In the genomic region with DNA sequence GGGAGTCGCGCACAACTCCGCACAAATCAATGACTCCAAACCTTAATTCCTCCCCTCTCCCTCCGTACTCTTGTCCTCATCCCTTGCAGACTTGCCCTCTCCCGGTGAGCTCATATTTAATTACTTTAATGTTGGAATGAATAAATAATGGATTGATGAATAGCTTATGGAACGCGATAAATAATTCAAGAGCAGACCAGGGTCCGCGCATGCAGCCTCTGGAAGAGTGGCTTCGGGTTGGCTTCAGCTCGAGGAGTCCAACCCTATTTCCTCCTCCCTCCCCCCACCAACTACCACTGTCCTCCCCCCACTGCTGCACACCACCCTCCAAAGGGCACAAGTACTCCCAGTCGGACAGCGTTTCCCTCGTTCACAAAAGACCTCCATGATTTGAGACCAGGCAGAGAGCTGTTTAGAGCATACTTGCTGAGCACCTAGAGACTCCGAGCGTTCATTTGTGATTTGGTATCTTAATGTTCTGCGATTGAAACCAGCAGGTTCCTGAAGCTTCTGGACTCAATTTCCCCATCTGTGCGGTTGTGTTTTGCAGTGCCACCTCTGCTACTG, we compare ENCODE assay signal across 8 cellular contexts. TPM values are rescaled to one million over a fixed set of nuclear protein-coding genes. Genes with fewer than 3 reads are reported as not detected.
DNase-seq lines count a peak whose midpoint lies in the region; ATAC-seq and TF ChIP-seq lines count a peak whose summit lies in the region.

No MANE protein-coding gene starts in this region.

- no peak overlapping the region for H3K18ac ChIP-seq in trophoblast cell (ENCODE audit: low read length)

- H3K9me2 ChIP-seq in GM23248 (ENCODE audit: insufficient read depth) = no peaks in the 10 kb centered on the region

- 7 to 10% methylated on average over 16 to 18 of the region's 18 CpGs for WGBS in GM23248 (ENCODE audit: low coverage in 1 of 2, low lambda C conversion rate in 2 of 2, missing lambda C conversion rate in 2 of 2), 2 experiments
- no CpG with 5 or more reads among the region's 18 CpGs for WGBS in trophoblast cell (ENCODE audit: extremely low coverage, insufficient coverage, insufficient read length)

- DNase-seq in GM23248 (peak; percentile 57), NCI-H345 treated with DMSO at 0.1 percent for 48 hours (lab: John Stamatoyannopoulos, UW; ENCODE audit: unreplicated experiment) (peak; percentile 49), dorsolateral prefrontal cortex (no peak), trophoblast cell (no peak), NCI-H446 (lab: John Stamatoyannopoulos, UW) (no peak), COLO829 (ENCODE audit: low spot score) (no peak)
- no peak for DNase-seq in activated CD4-positive, alpha-beta T cell treated with anti-CD3 and anti-CD28 coated beads, Interleukin-2, amount 50 U/mL, for 48 hours

- no peak overlapping the region for H4K8ac ChIP-seq in trophoblast cell (ENCODE audit: low read depth, low read length)

- H4K20me1 ChIP-seq in GM23248 (ENCODE audit: insufficient read depth) = no peaks in the 10 kb centered on the region

- H4K91ac ChIP-seq in trophoblast cell (ENCODE audit: low read depth, low read length) = no peak overlapping the region

- peaks cover 22% of the 10 kb centered on the region for H3K4me1 ChIP-seq in GM23248 (ENCODE audit: insufficient read depth)
- H3K4me1 ChIP-seq in trophoblast cell (ENCODE audit: control insufficient read depth in 1 of 2, insufficient read depth in 2 of 2, low read length in 2 of 2) = peaks cover 15 to 17% of the 10 kb centered on the region in 2 experiments

- no peak overlapping the region for H2BK12ac ChIP-seq in trophoblast cell (ENCODE audit: low read length)

- H3K27ac ChIP-seq in GM23248 = no peak overlapping the region
- peak overlapping the region in 1 of 59 donors; percentile 68 for H3K27ac ChIP-seq in dorsolateral prefrontal cortex
- no peak overlapping the region for H3K27ac ChIP-seq in trophoblast cell (ENCODE audit: low read depth, low read length)

- no peak overlapping the region for H2BK5ac ChIP-seq in trophoblast cell (ENCODE audit: low read depth, low read length, poor library complexity)

- intact Hi-C loops in dorsolateral prefrontal cortex (cut with DNase I) = no loop called here

- H3K9me3 ChIP-seq in GM23248 (ENCODE audit: low read depth) (no peaks in the 10 kb centered on the region), trophoblast cell (ENCODE audit: insufficient read depth, low read depth, low read length) (peaks cover 2% of the 10 kb centered on the region)

- H3K79me1 ChIP-seq in trophoblast cell (ENCODE audit: low read length) = no peaks in the 10 kb centered on the region

- in situ Hi-C loops in GM23248 (cut with MboI) = no loop called here

- ATAC-seq in GM18517 (IDR thresholded peaks at IDR 0.05; ENCODE audit: unreplicated experiment) = no peak

- H2AK5ac ChIP-seq in trophoblast cell (ENCODE audit: low read length) = no peak overlapping the region

- H3K4me3 ChIP-seq in GM23248 (peak overlapping the region; percentile 78), dorsolateral prefrontal cortex (peak overlapping the region; percentile 29 to 71 (median 55)), trophoblast cell (ENCODE audit: low read depth, low read length) (peak overlapping the region; percentile 46)

- H2AFZ ChIP-seq in GM23248 (peak overlapping the region; percentile 80), trophoblast cell (ENCODE audit: insufficient read depth, low read length, poor library complexity) (peak overlapping the region; percentile 30)

- H3K4me2 ChIP-seq in GM23248 (ENCODE audit: unreplicated experiment) (peak overlapping the region; percentile 88), trophoblast cell (ENCODE audit: low read length) (peak overlapping the region; percentile 68)

- H3F3A ChIP-seq in GM23248 (ENCODE audit: insufficient read depth) = peaks cover 28% of the 10 kb centered on the region

- peaks cover 38% of the 10 kb centered on the region for H3K79me2 ChIP-seq in GM23248 (ENCODE audit: insufficient read depth)
- H3K79me2 ChIP-seq in trophoblast cell (ENCODE audit: control insufficient read depth, insufficient read depth, low read length, poor library complexity) = no peaks in the 10 kb centered on the region

- no peak overlapping the region for H4K12ac ChIP-seq in trophoblast cell (ENCODE audit: low read depth, low read length)

- H2BK120ac ChIP-seq in trophoblast cell (ENCODE audit: insufficient read depth, low read length, poor library complexity) = no peak overlapping the region

- H3K27me3 ChIP-seq in GM23248 (replicated peaks; ENCODE audit: insufficient read depth) (peaks cover 29% of the 10 kb centered on the region), dorsolateral prefrontal cortex (peaks cover 23 to 100% (median 98%) of the 10 kb centered on the region in 45 donors), trophoblast cell (ENCODE audit: insufficient read depth, low read length) (peaks cover 87% of the 10 kb centered on the region)

- H3K14ac ChIP-seq in trophoblast cell (ENCODE audit: low read length) = no peak overlapping the region

- TF ChIP-seq CTCF in dorsolateral prefrontal cortex (IDR thresholded peaks at IDR 0.05 in 54 of 56, conservative IDR thresholded peaks at IDR 0.05 in 2 of 56; ENCODE audit: low read depth in 1 of 56, partially characterized antibody in 56 of 56) = no peak

- peak overlapping the region; percentile 88 for H3K9ac ChIP-seq in GM23248
- H3K9ac ChIP-seq in trophoblast cell (ENCODE audit: low read length) = no peak overlapping the region

- no peaks in the 10 kb centered on the region for H3K36me3 ChIP-seq in GM23248 (ENCODE audit: low read depth)
- H3K36me3 ChIP-seq in trophoblast cell (ENCODE audit: control insufficient read depth in 1 of 2, insufficient read depth in 2 of 2, low read length in 2 of 2) = no peaks in the 10 kb centered on the region

- H3K23ac ChIP-seq in trophoblast cell (ENCODE audit: low read length) = no peak overlapping the region

- no peak overlapping the region for H3K4ac ChIP-seq in trophoblast cell (ENCODE audit: low read depth, low read length)

RNA-seq across cellular contexts. Expression of a gene that starts 0.6 kb away (rescaled TPM):
- 7.8 and 11.7 TPM in 2 replicates for total RNA-seq in GM23248 (2014; rRNA removed; shearing (Covaris generic))
- 11.4 and 12.6 TPM in 2 replicates for polyA plus RNA-seq in GM23248 (2016; fragmentation: Nextera tagmentation; extraction: Ambion mirVana)
- total RNA-seq in dorsolateral prefrontal cortex = 1 to 10 TPM in 15 of 120 experiments, under 1 TPM in 84, not detected in 21; 0.10 to 2.5 (median 0.45) TPM
- 0.03 and 0.08 TPM in 2 replicates for polyA plus RNA-seq in trophoblast cell (2013)

Comparison
In these comparisons a context has a peak if more than half of its experiments do, and no peak if none do; other contexts are left out.
1. DNase-seq: peak in GM23248 (single experiment) and NCI-H345 treated with DMSO at 0.1 percent for 48 hours (single experiment); none in dorsolateral prefrontal cortex (0 of 10), trophoblast cell (0 of 2), NCI-H446 (0 of 2), COLO829 (single experiment) and activated CD4-positive, alpha-beta T cell treated with anti-CD3 and anti-CD28 coated beads, Interleukin-2, amount 50 U/mL, for 48 hours (0 of 2).
2. Peak in every context shown above with its lines, with median percentiles within 50 percentile points of each other: H3K4me3 ChIP-seq.